ENCODE assay signal across 1 cellular context in genomic region chr19:16180611-16181010, GRCh38.
TF ChIP-seq lines count a peak whose summit lies in the region.

No MANE protein-coding gene starts in this region.

TF ChIP-seq in GM23338, 12 proteins besides CTCF, POLR2A, EP300 and RAD21 (continued from another document):
- TF ChIP-seq, protein P1, sequence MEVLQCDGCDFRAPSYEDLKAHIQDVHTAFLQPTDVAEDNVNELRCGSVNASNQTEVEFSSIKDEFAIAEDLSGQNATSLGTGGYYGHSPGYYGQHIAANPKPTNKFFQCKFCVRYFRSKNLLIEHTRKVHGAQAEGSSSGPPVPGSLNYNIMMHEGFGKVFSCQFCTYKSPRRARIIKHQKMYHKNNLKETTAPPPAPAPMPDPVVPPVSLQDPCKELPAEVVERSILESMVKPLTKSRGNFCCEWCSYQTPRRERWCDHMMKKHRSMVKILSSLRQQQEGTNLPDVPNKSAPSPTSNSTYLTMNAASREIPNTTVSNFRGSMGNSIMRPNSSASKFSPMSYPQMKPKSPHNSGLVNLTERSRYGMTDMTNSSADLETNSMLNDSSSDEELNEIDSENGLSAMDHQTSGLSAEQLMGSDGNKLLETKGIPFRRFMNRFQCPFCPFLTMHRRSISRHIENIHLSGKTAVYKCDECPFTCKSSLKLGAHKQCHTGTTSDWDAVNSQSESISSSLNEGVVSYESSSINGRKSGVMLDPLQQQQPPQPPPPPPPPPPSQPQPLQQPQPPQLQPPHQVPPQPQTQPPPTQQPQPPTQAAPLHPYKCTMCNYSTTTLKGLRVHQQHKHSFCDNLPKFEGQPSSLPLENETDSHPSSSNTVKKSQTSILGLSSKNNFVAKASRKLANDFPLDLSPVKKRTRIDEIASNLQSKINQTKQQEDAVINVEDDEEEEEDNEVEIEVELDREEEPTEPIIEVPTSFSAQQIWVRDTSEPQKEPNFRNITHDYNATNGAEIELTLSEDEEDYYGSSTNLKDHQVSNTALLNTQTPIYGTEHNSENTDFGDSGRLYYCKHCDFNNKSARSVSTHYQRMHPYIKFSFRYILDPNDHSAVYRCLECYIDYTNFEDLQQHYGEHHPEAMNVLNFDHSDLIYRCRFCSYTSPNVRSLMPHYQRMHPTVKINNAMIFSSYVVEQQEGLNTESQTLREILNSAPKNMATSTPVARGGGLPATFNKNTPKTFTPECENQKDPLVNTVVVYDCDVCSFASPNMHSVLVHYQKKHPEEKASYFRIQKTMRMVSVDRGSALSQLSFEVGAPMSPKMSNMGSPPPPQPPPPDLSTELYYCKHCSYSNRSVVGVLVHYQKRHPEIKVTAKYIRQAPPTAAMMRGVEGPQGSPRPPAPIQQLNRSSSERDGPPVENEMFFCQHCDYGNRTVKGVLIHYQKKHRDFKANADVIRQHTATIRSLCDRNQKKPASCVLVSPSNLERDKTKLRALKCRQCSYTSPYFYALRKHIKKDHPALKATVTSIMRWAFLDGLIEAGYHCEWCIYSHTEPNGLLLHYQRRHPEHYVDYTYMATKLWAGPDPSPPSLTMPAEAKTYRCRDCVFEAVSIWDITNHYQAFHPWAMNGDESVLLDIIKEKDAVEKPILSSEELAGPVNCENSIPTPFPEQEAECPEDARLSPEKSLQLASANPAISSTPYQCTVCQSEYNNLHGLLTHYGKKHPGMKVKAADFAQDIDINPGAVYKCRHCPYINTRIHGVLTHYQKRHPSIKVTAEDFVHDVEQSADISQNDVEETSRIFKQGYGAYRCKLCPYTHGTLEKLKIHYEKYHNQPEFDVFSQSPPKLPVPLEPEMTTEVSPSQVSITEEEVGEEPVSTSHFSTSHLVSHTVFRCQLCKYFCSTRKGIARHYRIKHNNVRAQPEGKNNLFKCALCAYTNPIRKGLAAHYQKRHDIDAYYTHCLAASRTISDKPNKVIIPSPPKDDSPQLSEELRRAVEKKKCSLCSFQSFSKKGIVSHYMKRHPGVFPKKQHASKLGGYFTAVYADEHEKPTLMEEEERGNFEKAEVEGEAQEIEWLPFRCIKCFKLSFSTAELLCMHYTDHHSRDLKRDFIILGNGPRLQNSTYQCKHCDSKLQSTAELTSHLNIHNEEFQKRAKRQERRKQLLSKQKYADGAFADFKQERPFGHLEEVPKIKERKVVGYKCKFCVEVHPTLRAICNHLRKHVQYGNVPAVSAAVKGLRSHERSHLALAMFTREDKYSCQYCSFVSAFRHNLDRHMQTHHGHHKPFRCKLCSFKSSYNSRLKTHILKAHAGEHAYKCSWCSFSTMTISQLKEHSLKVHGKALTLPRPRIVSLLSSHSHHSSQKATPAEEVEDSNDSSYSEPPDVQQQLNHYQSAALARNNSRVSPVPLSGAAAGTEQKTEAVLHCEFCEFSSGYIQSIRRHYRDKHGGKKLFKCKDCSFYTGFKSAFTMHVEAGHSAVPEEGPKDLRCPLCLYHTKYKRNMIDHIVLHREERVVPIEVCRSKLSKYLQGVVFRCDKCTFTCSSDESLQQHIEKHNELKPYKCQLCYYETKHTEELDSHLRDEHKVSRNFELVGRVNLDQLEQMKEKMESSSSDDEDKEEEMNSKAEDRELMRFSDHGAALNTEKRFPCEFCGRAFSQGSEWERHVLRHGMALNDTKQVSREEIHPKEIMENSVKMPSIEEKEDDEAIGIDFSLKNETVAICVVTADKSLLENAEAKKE (CRISPR knock-in tag; IDR thresholded peaks at IDR 0.05), result no peak
- no peak for TF ChIP-seq EZH2phosphoT487 (IDR thresholded peaks at IDR 0.05; ENCODE audit: unreplicated experiment)
- no peak for TF ChIP-seq REST (IDR thresholded peaks at IDR 0.05; ENCODE audit: unreplicated experiment)
- TF ChIP-seq ZNF331 (CRISPR knock-in tag; IDR thresholded peaks at IDR 0.05; ENCODE audit: low read depth), result no peak
- TF ChIP-seq NANOG (IDR thresholded peaks at IDR 0.05; ENCODE audit: borderline replicate concordance), result no peak
- TF ChIP-seq CREB1 (CRISPR knock-in tag; IDR thresholded peaks at IDR 0.05; ENCODE audit: low read depth), result no peak
